1 cellular context compared by ENCODE assay signal in genomic region chr14:54653764-54654469, GRCh38.
TF ChIP-seq lines count a peak whose summit lies in the region.

No MANE protein-coding gene starts in this region.

TF ChIP-seq in SK-N-SH, 30 proteins besides CTCF, POLR2A, EP300 and RAD21 (continued from another document):
- TF ChIP-seq, protein P1, sequence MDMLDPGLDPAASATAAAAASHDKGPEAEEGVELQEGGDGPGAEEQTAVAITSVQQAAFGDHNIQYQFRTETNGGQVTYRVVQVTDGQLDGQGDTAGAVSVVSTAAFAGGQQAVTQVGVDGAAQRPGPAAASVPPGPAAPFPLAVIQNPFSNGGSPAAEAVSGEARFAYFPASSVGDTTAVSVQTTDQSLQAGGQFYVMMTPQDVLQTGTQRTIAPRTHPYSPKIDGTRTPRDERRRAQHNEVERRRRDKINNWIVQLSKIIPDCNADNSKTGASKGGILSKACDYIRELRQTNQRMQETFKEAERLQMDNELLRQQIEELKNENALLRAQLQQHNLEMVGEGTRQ (IDR thresholded peaks at IDR 0.05; ENCODE audit: borderline replicate concordance, low read depth, low read length), result no peak
- TF ChIP-seq NRF1 (IDR thresholded peaks at IDR 0.05; ENCODE audit: low read depth, low read length) (no peak), TAF1 (IDR thresholded peaks at IDR 0.05; ENCODE audit: borderline replicate concordance, low read depth, low read length) (0 out of 2 replicates have a peak, but pooled peaks have one; percentile 13), CHD2 (IDR thresholded peaks at IDR 0.05; ENCODE audit: low read length, partially characterized antibody) (no peak), MEF2A (IDR thresholded peaks at IDR 0.05; ENCODE audit: borderline replicate concordance, low read depth) (no peak), FOXJ3 (CRISPR knock-in tag; IDR thresholded peaks at IDR 0.05) (no peak), POLR2AphosphoS5 (IDR thresholded peaks at IDR 0.05; ENCODE audit: low read depth, low read length) (no peak), RFX5 (IDR thresholded peaks at IDR 0.05; ENCODE audit: low read length) (no peak), TCF12 (IDR thresholded peaks at IDR 0.05) (peak; percentile 50; the same call in 1 of the 2 replicates), ELF1 (IDR thresholded peaks at IDR 0.05) (no peak), SIN3A (IDR thresholded peaks at IDR 0.05; ENCODE audit: borderline replicate concordance, low read depth, low read length) (no peak)
- TF ChIP-seq, protein P2, sequence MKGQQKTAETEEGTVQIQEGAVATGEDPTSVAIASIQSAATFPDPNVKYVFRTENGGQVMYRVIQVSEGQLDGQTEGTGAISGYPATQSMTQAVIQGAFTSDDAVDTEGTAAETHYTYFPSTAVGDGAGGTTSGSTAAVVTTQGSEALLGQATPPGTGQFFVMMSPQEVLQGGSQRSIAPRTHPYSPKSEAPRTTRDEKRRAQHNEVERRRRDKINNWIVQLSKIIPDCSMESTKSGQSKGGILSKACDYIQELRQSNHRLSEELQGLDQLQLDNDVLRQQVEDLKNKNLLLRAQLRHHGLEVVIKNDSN (IDR thresholded peaks at IDR 0.05; ENCODE audit: borderline replicate concordance, low read depth), result no peak
- TF ChIP-seq, protein P3, sequence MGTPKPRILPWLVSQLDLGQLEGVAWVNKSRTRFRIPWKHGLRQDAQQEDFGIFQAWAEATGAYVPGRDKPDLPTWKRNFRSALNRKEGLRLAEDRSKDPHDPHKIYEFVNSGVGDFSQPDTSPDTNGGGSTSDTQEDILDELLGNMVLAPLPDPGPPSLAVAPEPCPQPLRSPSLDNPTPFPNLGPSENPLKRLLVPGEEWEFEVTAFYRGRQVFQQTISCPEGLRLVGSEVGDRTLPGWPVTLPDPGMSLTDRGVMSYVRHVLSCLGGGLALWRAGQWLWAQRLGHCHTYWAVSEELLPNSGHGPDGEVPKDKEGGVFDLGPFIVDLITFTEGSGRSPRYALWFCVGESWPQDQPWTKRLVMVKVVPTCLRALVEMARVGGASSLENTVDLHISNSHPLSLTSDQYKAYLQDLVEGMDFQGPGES (IDR thresholded peaks at IDR 0.05; ENCODE audit: low read depth, low read length), result no peak
